Comparison of ENCODE assay signal across 8 cellular contexts in the genomic region with DNA sequence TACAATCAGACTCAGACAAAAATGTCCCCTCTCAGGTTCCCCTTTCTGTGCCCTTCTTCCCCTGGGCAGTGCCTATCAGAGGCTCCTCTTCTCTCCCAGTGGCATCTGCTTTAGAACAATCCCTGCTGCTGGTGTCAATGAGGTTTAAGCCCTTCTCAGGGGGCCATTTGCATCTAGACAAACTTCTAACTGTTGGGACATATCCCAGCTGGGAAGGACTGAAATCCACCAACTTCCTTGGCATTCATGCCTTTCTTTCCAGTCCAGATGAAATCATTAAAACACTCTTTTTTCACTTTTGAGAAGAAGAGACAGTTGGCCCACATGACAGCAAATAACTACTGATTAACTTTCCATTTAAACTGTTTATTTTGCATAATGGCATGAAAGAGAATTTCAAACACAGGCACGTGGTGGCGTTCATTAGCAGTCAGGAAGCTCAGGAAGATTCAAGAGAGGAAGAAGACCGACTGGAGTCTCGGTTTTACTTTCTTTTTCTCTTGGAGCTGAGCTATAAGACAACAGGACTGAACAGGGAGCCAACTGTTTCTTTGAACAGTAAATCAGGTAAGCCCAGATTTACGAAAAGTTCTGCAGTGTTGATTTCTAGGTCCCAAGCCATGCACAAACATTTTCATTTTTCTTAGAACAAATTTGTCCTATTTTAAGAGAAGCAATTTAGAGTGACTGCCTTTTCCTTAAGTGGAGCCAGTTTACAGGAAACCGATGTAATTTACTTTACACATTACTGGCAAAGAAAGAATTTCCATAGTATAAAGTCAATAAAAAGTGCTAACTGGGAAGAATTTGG. TPM values are rescaled to one million over a fixed set of nuclear protein-coding genes. Genes with fewer than 3 reads are reported as not detected.
DNase-seq lines count a peak whose midpoint lies in the region; ATAC-seq and TF ChIP-seq lines count a peak whose summit lies in the region.

Gene GIMAP2 (plus strand): TSS at position 488 of the 811 bp plus-strand sequence. CDS start 1,354 bp downstream, outside the sequence.

- ATAC-seq in GM21526 (IDR thresholded peaks at IDR 0.05; ENCODE audit: low FRiP score, unreplicated experiment) (peak; percentile 95), right cardiac atrium (peak; percentile 85 to 90)
- peak; percentile 82 for ATAC-seq in stimulated activated effector memory CD8-positive, alpha-beta T cell treated with anti-CD3 and anti-CD28 coated beads, Interleukin-12 subunit alpha, Interleukin-12 subunit beta, amount 100 ng/mL, for 72 hours

- peak within 1 kb of the TSS; percentile 52 for H3K4me3 ChIP-seq in GM12875 (ENCODE audit: low read depth, low read length)
- no peak within 1 kb of the TSS for H3K4me3 ChIP-seq in KMS-11 (IDR thresholded peaks at IDR 0.05; ENCODE audit: insufficient read depth, low read depth, low read length)
- peak within 1 kb of the TSS; percentile 81 for H3K4me3 ChIP-seq in right cardiac atrium (ENCODE audit: low read length)

- no peaks in the 10 kb centered on the region for H3K9me3 ChIP-seq in right cardiac atrium (ENCODE audit: control insufficient read depth, low read length)

- intact Hi-C loops in activated T-helper 2 cell treated with anti-CD3 and anti-CD28 coated beads, Interferon-gamma antibody, Interleukin-2, Interleukin-4, amounts not matched to agents 10 μg/mL and 5 μg/mL and 100 μg/mL, durations not matched to agents 14 hours and 24 hours and 36 hours (cut with micrococcal nuclease) = loop anchor here (1.0 to 5.0 kb wide), 5 partner anchors 17 to 235 kb away; partner anchors contain the start of genes GIMAP1, GIMAP6 and GIMAP8
- intact Hi-C loops in right cardiac atrium (cut with DNase I) = no loop called here

- DNase-seq in activated T-helper 2 cell treated with anti-CD3 and anti-CD28 coated beads, Interferon-gamma antibody, Interleukin-2, Interleukin-4, amounts not matched to agents 10 μg/mL and 5 μg/mL and 100 μg/mL, durations not matched to agents 14 hours and 24 hours and 36 hours (ENCODE audit: low spot score) = no peak
- DNase-seq in right cardiac atrium (no peak), NCI-H2029 (lab: John Stamatoyannopoulos, UW) (no peak), NCI-H82 treated with DMSO at 0.1 percent for 48 hours (lab: John Stamatoyannopoulos, UW; ENCODE audit: unreplicated experiment) (no peak)
- DNase-seq in stimulated activated effector memory CD8-positive, alpha-beta T cell treated with anti-CD3 and anti-CD28 coated beads, Interleukin-12 subunit alpha, Interleukin-12 subunit beta, amount 100 ng/mL, for 72 hours (ENCODE audit: low spot score in 2 of 2) = no peak

- H3K27me3 Mint-ChIP-seq in activated T-helper 2 cell treated with anti-CD3 and anti-CD28 coated beads, Interferon-gamma antibody, Interleukin-2, Interleukin-4, amounts not matched to agents 10 μg/mL and 5 μg/mL and 100 μg/mL, durations not matched to agents 14 hours and 24 hours and 36 hours (ENCODE audit: low read depth) = no peaks in the 10 kb centered on the region

- peaks cover 53% of the 10 kb centered on the region for H3K4me1 Mint-ChIP-seq in activated T-helper 2 cell treated with anti-CD3 and anti-CD28 coated beads, Interferon-gamma antibody, Interleukin-2, Interleukin-4, amounts not matched to agents 10 μg/mL and 5 μg/mL and 100 μg/mL, durations not matched to agents 14 hours and 24 hours and 36 hours (ENCODE audit: low read depth)
- H3K4me1 Mint-ChIP-seq in stimulated activated effector memory CD8-positive, alpha-beta T cell treated with anti-CD3 and anti-CD28 coated beads, Interleukin-12 subunit alpha, Interleukin-12 subunit beta, amount 100 ng/mL, for 72 hours = peaks cover 82% of the 10 kb centered on the region

- H2AFZ ChIP-seq in KMS-11 (ENCODE audit: low read depth) = peak within 1 kb of the TSS; percentile 94

- peak within 1 kb of the TSS; percentile 78 for H3K4me2 ChIP-seq in KMS-11

- H3K9ac ChIP-seq in KMS-11 = peak within 1 kb of the TSS; percentile 29; the same call in 1 of the 2 replicates

- H3K79me2 ChIP-seq in KMS-11 (ENCODE audit: insufficient read depth, low read depth) = no peaks in the 10 kb centered on the region

- TF ChIP-seq CTCF in GM12875 (IDR thresholded peaks at IDR 0.05; ENCODE audit: borderline replicate concordance, insufficient read depth, low read depth, low read length) (no peak), KMS-11 (conservative IDR thresholded peaks at IDR 0.05; ENCODE audit: low read depth, low read length) (no peak)

- peaks cover 65% of the 10 kb centered on the region for H3K36me3 Mint-ChIP-seq in activated T-helper 2 cell treated with anti-CD3 and anti-CD28 coated beads, Interferon-gamma antibody, Interleukin-2, Interleukin-4, amounts not matched to agents 10 μg/mL and 5 μg/mL and 100 μg/mL, durations not matched to agents 14 hours and 24 hours and 36 hours (ENCODE audit: low read depth)
- peaks cover 39% of the 10 kb centered on the region for H3K36me3 Mint-ChIP-seq in stimulated activated effector memory CD8-positive, alpha-beta T cell treated with anti-CD3 and anti-CD28 coated beads, Interleukin-12 subunit alpha, Interleukin-12 subunit beta, amount 100 ng/mL, for 72 hours

- WGBS in right cardiac atrium = 34% methylated on average over 6 of the region's 6 CpGs

- H3K36me3 ChIP-seq in KMS-11 (ENCODE audit: insufficient read depth) = no peaks in the 10 kb centered on the region

- peak within 1 kb of the TSS; percentile 99 for H3K27ac Mint-ChIP-seq in activated T-helper 2 cell treated with anti-CD3 and anti-CD28 coated beads, Interferon-gamma antibody, Interleukin-2, Interleukin-4, amounts not matched to agents 10 μg/mL and 5 μg/mL and 100 μg/mL, durations not matched to agents 14 hours and 24 hours and 36 hours
- H3K27ac Mint-ChIP-seq in stimulated activated effector memory CD8-positive, alpha-beta T cell treated with anti-CD3 and anti-CD28 coated beads, Interleukin-12 subunit alpha, Interleukin-12 subunit beta, amount 100 ng/mL, for 72 hours = peak within 1 kb of the TSS; percentile 96

- H4K20me1 ChIP-seq in KMS-11 (ENCODE audit: insufficient read depth) = no peaks in the 10 kb centered on the region

- H3K27ac ChIP-seq in KMS-11 (peak within 1 kb of the TSS; percentile 32; the same call in 1 of the 2 replicates), right cardiac atrium (ENCODE audit: low read length) (peak within 1 kb of the TSS; percentile 98)

- H3K4me3 Mint-ChIP-seq in activated T-helper 2 cell treated with anti-CD3 and anti-CD28 coated beads, Interferon-gamma antibody, Interleukin-2, Interleukin-4, amounts not matched to agents 10 μg/mL and 5 μg/mL and 100 μg/mL, durations not matched to agents 14 hours and 24 hours and 36 hours (ENCODE audit: low read depth) = peak within 1 kb of the TSS; percentile 99
- peak within 1 kb of the TSS; percentile 86 for H3K4me3 Mint-ChIP-seq in stimulated activated effector memory CD8-positive, alpha-beta T cell treated with anti-CD3 and anti-CD28 coated beads, Interleukin-12 subunit alpha, Interleukin-12 subunit beta, amount 100 ng/mL, for 72 hours

- H3K27me3 ChIP-seq in KMS-11 (ENCODE audit: insufficient read depth, low read depth) = no peaks in the 10 kb centered on the region
- H3K27me3 ChIP-seq in right cardiac atrium (ENCODE audit: control insufficient read depth, insufficient read depth) = no peaks in the 10 kb centered on the region

- H3K9me3 Mint-ChIP-seq in activated T-helper 2 cell treated with anti-CD3 and anti-CD28 coated beads, Interferon-gamma antibody, Interleukin-2, Interleukin-4, amounts not matched to agents 10 μg/mL and 5 μg/mL and 100 μg/mL, durations not matched to agents 14 hours and 24 hours and 36 hours = peaks cover 43% of the 10 kb centered on the region
- H3K9me3 Mint-ChIP-seq in stimulated activated effector memory CD8-positive, alpha-beta T cell treated with anti-CD3 and anti-CD28 coated beads, Interleukin-12 subunit alpha, Interleukin-12 subunit beta, amount 100 ng/mL, for 72 hours = peaks cover 3% of the 10 kb centered on the region

- H3K4me1 ChIP-seq in KMS-11 (ENCODE audit: low read depth, poor library complexity, severe bottlenecking) (peaks cover 13% of the 10 kb centered on the region), right cardiac atrium (ENCODE audit: control insufficient read depth, insufficient read depth, low read length) (peaks cover 3% of the 10 kb centered on the region)

RNA-seq across cellular contexts. Expression of gene GIMAP2, which starts in this region (rescaled TPM):
- 29.3 and 30.5 TPM in 2 replicates for total RNA-seq in activated T-helper 2 cell treated with anti-CD3 and anti-CD28 coated beads, Interferon-gamma antibody, Interleukin-2, Interleukin-4, amounts not matched to agents 10 μg/mL and 5 μg/mL and 100 μg/mL, durations not matched to agents 14 hours and 24 hours and 36 hours
- total RNA-seq in right cardiac atrium = 1 to 10 TPM; 4.5 to 8.3 (median 6.5) TPM
- 4.1 TPM for polyA plus RNA-seq in right cardiac atrium
